Comparison of ENCODE assay signal across 8 cellular contexts in genomic region chr9:129626079-129626943, GRCh38. TPM values are rescaled to one million over a fixed set of nuclear protein-coding genes. Genes with fewer than 3 reads are reported as not detected.
DNase-seq lines count a peak whose midpoint lies in the region; ATAC-seq lines count a peak whose summit lies in the region.

Gene NTMT1, plus strand, starts transcription at chr9:129626163. Its CDS starts 6,541 bp downstream, at chr9:129632704.

- DNase-seq in DMS79 (lab: John Stamatoyannopoulos, UW) (peak; percentile 24), KBM-7 (peak; percentile 93), RPMI8226 (peak; percentile 92), fibroblast of peridontal ligament (ENCODE audit: extremely low read depth) (peak; percentile 73)
- peak; percentile 89 for DNase-seq in natural killer cell treated with Interleukin-12 subunit alpha and Interleukin-12 subunit beta and Interleukin-15 and Interleukin-18, amount 100 ng/mL, for 72 hours (ENCODE audit: low spot score)
- DNase-seq in stimulated activated naive CD8-positive, alpha-beta T cell treated with anti-CD3 and anti-CD28 coated beads, Interleukin-15, Interleukin-2, amounts not matched to agents 100 U/mL and 50 U/mL, for 24 hours: peak; percentile 92

- H3K36me3 Mint-ChIP-seq in activated T-helper 17 cell treated with anti-CD3 and anti-CD28 coated beads, Interleukin-2, amount 50 U/mL, for 72 hours (ENCODE audit: low read depth): peaks cover 47% of the 10 kb centered on the region
- no peaks in the 10 kb centered on the region for H3K36me3 Mint-ChIP-seq in natural killer cell treated with Interleukin-12 subunit alpha and Interleukin-12 subunit beta and Interleukin-15 and Interleukin-18, amount 100 ng/mL, for 72 hours

- H3K9me3 Mint-ChIP-seq in activated T-helper 17 cell treated with anti-CD3 and anti-CD28 coated beads, Interleukin-2, amount 50 U/mL, for 72 hours: no peaks in the 10 kb centered on the region
- H3K9me3 Mint-ChIP-seq in natural killer cell treated with Interleukin-12 subunit alpha and Interleukin-12 subunit beta and Interleukin-15 and Interleukin-18, amount 100 ng/mL, for 72 hours: no peaks in the 10 kb centered on the region

- in situ Hi-C loops in KBM-7 (cut with MboI; ENCODE audit: low pct_unique_long_range_greater_than_20kb, low sequenced_read_pairs): no loop called here

- peaks cover 30% of the 10 kb centered on the region for H3K4me1 Mint-ChIP-seq in activated T-helper 17 cell treated with anti-CD3 and anti-CD28 coated beads, Interleukin-2, amount 50 U/mL, for 72 hours
- peaks cover 46 to 51% of the 10 kb centered on the region in 2 donors for H3K4me1 Mint-ChIP-seq in natural killer cell treated with Interleukin-12 subunit alpha and Interleukin-12 subunit beta and Interleukin-15 and Interleukin-18, amount 100 ng/mL, for 72 hours (ENCODE audit: low read depth in 2 of 2)

- H3K4me3 Mint-ChIP-seq in activated T-helper 17 cell treated with anti-CD3 and anti-CD28 coated beads, Interleukin-2, amount 50 U/mL, for 72 hours: peak within 1 kb of the TSS; percentile 89
- H3K4me3 Mint-ChIP-seq in natural killer cell treated with Interleukin-12 subunit alpha and Interleukin-12 subunit beta and Interleukin-15 and Interleukin-18, amount 100 ng/mL, for 72 hours: peak within 1 kb of the TSS; percentile 92

- peaks cover 1% of the 10 kb centered on the region for H3K27me3 Mint-ChIP-seq in activated T-helper 17 cell treated with anti-CD3 and anti-CD28 coated beads, Interleukin-2, amount 50 U/mL, for 72 hours
- H3K27me3 Mint-ChIP-seq in natural killer cell treated with Interleukin-12 subunit alpha and Interleukin-12 subunit beta and Interleukin-15 and Interleukin-18, amount 100 ng/mL, for 72 hours: peaks cover under 1 to 6% of the 10 kb centered on the region in 2 donors

- peak; percentile 64 for ATAC-seq in GM21619 (IDR thresholded peaks at IDR 0.05; ENCODE audit: unreplicated experiment)
- ATAC-seq in activated T-helper 17 cell treated with anti-CD3 and anti-CD28 coated beads, Interleukin-2, amount 50 U/mL, for 72 hours (replicated peaks): peak; percentile 88
- peak; percentile 92 to 96 for ATAC-seq in natural killer cell treated with Interleukin-12 subunit alpha and Interleukin-12 subunit beta and Interleukin-15 and Interleukin-18, amount 100 ng/mL, for 72 hours
- ATAC-seq in stimulated activated naive CD8-positive, alpha-beta T cell treated with anti-CD3 and anti-CD28 coated beads, Interleukin-15, Interleukin-2, amounts not matched to agents 100 U/mL and 50 U/mL, for 24 hours: peak; percentile 82

- peak within 1 kb of the TSS; percentile 87 for H3K27ac Mint-ChIP-seq in activated T-helper 17 cell treated with anti-CD3 and anti-CD28 coated beads, Interleukin-2, amount 50 U/mL, for 72 hours
- peak within 1 kb of the TSS; percentile 80 to 83 for H3K27ac Mint-ChIP-seq in natural killer cell treated with Interleukin-12 subunit alpha and Interleukin-12 subunit beta and Interleukin-15 and Interleukin-18, amount 100 ng/mL, for 72 hours

RNA-seq across cellular contexts. Expression of gene NTMT1, which starts in this region (rescaled TPM):
- total RNA-seq in activated T-helper 17 cell treated with anti-CD3 and anti-CD28 coated beads, Interleukin-2, amount 50 U/mL, for 72 hours: 10 to 100 TPM; 27.2 to 61.1 TPM
- 10 to 100 TPM; 28.9 to 63.1 TPM for total RNA-seq in natural killer cell treated with Interleukin-12 subunit alpha and Interleukin-12 subunit beta and Interleukin-15 and Interleukin-18, amount 100 ng/mL, for 72 hours

Comparison
In these comparisons a context has a peak if more than half of its experiments do, and no peak if none do; other contexts are left out.
1. Peak in every context shown above with its lines: DNase-seq and ATAC-seq.
2. DNase-seq: peak in every context shown above with its lines; median percentile 93 in KBM-7; 92 in RPMI8226; 92 in stimulated activated naive CD8-positive, alpha-beta T cell treated with anti-CD3 and anti-CD28 coated beads, Interleukin-15, Interleukin-2, amounts not matched to agents 100 U/mL and 50 U/mL, for 24 hours; 89 in natural killer cell treated with Interleukin-12 subunit alpha and Interleukin-12 subunit beta and Interleukin-15 and Interleukin-18, amount 100 ng/mL, for 72 hours; 73 in fibroblast of peridontal ligament; 24 in DMS79.